12 cellular contexts compared by ENCODE assay signal in genomic region chr11:118084247-118084646, GRCh38. TPM values are rescaled to one million over a fixed set of nuclear protein-coding genes. Genes with fewer than 3 reads are reported as not detected.
DNase-seq lines count a peak whose midpoint lies in the region; ATAC-seq, FAIRE-seq and TF ChIP-seq lines count a peak whose summit lies in the region.
"Had no signal": no experiment of that assay in that cellular context is flagged by ENCODE, and none has a peak within 500 bp of the region (broad histone marks: within the 10 kb centered on the region; RNA-seq: fewer than 3 reads in every experiment).

No MANE protein-coding gene starts in this region.

- H3K9me2 ChIP-seq in MM.1S (replicated peaks; ENCODE audit: insufficient read depth, low read length), result no peaks in the 10 kb centered on the region

- no TSS peak for BruUV-seq in HepG2 (replicated peaks; lab: Mats Ljungman, UMichigan)

- H3F3A ChIP-seq in MM.1S (ENCODE audit: insufficient read depth, low read length), result peaks cover 7% of the 10 kb centered on the region; the same call in 1 of the 2 replicates

- no peaks in the 10 kb centered on the region for H4K20me1 ChIP-seq in MM.1S (ENCODE audit: insufficient read depth, low read length)
- no peaks in the 10 kb centered on the region for H4K20me1 ChIP-seq in HepG2 (ENCODE audit: insufficient read depth, low read length)

- no peak for TF ChIP-seq RAD21 in HepG2 (CRISPR knock-in tag; IDR thresholded peaks at IDR 0.05)

- H3K4me1 ChIP-seq in MM.1S (ENCODE audit: low read length) (peaks cover 25% of the 10 kb centered on the region), HepG2 (ENCODE audit: insufficient read depth, low read length) (peaks cover 81% of the 10 kb centered on the region), transverse colon (peaks cover 9 to 78% (median 24%) of the 10 kb centered on the region in 4 donors), sigmoid colon (peaks cover 0 to 15% (median 12%) of the 10 kb centered on the region in 4 donors)

- CTCF ChIA-PET in HepG2 (lab: Yijun Ruan, JAX; ENCODE audit: low intra/inter-chr PET ratio, low total read pairs), result no interaction called here

- H3K9me3 ChIP-seq in MM.1S (replicated peaks; ENCODE audit: insufficient read depth, low read length) (no peaks in the 10 kb centered on the region), HepG2 (ENCODE audit: low read length) (peaks cover 12% of the 10 kb centered on the region), transverse colon (no peaks in the 10 kb centered on the region), sigmoid colon (peaks cover 0 to 7% (median 0%) of the 10 kb centered on the region in 4 donors)

- DNase-seq in MM.1S, result peak; percentile 60
- DNase-seq in amniotic epithelial cell (ENCODE audit: low read depth), result peak; percentile 11
- DNase-seq in HepG2 (ENCODE audit: low spot score), result peak; percentile 32
- DNase-seq in transverse colon, result peak; percentile 48
- no peak for DNase-seq in sigmoid colon
- DNase-seq in NCI-H1092 treated with DMSO at 0.1 percent for 48 hours (lab: John Stamatoyannopoulos, UW), result no peak
- no peak for DNase-seq in stimulated activated CD4-positive, alpha-beta T cell treated with anti-CD3 and anti-CD28 coated beads, Interleukin-2, amount 100 ng/mL, for 24 hours
- DNase-seq: EL had no signal

- H3K79me2 ChIP-seq in MM.1S (ENCODE audit: low read length), result no peaks in the 10 kb centered on the region
- H3K79me2 ChIP-seq in HepG2 (ENCODE audit: insufficient read depth, low read length), result no peaks in the 10 kb centered on the region

- ATAC-seq in HepG2 (peak; percentile 43), GM21390 (IDR thresholded peaks at IDR 0.05; ENCODE audit: unreplicated experiment) (no peak)
- ATAC-seq: SK-N-SH treated with all-trans-retinoic acid at 6 μM for 48 hours had no signal

- TF ChIP-seq POLR2A in HepG2 (IDR thresholded peaks at IDR 0.05; ENCODE audit: insufficient read depth in 1 of 2, low read depth in 2 of 2, low read length in 2 of 2) (no peak), transverse colon (IDR thresholded peaks at IDR 0.05) (peak; percentile 9), sigmoid colon (IDR thresholded peaks at IDR 0.05) (no peak)

- peak overlapping the region; percentile 15; the same call in 1 of the 2 replicates for H3K27ac ChIP-seq in MM.1S (ENCODE audit: low read length)
- no peak overlapping the region for H3K27ac ChIP-seq in HepG2 (ENCODE audit: extremely low read length, insufficient read depth, low read length)
- peak overlapping the region; percentile 70 to 79 (median 72) for H3K27ac ChIP-seq in transverse colon
- peak overlapping the region in 2 of 4 donors; percentile 37 to 63 for H3K27ac ChIP-seq in sigmoid colon

- POLR2A ChIA-PET in HepG2 (lab: Yijun Ruan, JAX), result no interaction called here

- H2AFZ ChIP-seq in MM.1S (ENCODE audit: low read length) (peak overlapping the region; percentile 21), HepG2 (ENCODE audit: low read length) (no peak overlapping the region)

- no peak overlapping the region for H3K4me3 ChIP-seq in MM.1S (ENCODE audit: low read length)
- no peak overlapping the region for H3K4me3 ChIP-seq in HepG2 (replicated peaks in 1 of 3; ENCODE audit: insufficient read depth in 1 of 3, low read depth in 2 of 3, low read length in 3 of 3)
- H3K4me3 ChIP-seq in transverse colon, result no peak overlapping the region
- H3K4me3 ChIP-seq in sigmoid colon, result no peak overlapping the region

- H3K9ac ChIP-seq in MM.1S (ENCODE audit: low read length) (no peak overlapping the region), HepG2 (ENCODE audit: insufficient read depth, low read depth, low read length) (no peak overlapping the region)

- no peak for TF ChIP-seq CTCF in MM.1S (IDR thresholded peaks at IDR 0.05; ENCODE audit: low read length)
- no peak for TF ChIP-seq CTCF in HepG2 (CRISPR knock-in tag; IDR thresholded peaks at IDR 0.05)
- TF ChIP-seq CTCF in transverse colon (IDR thresholded peaks at IDR 0.05), result no peak
- no peak for TF ChIP-seq CTCF in sigmoid colon (IDR thresholded peaks at IDR 0.05)

- in situ Hi-C loops in HepG2 (cut with HindIII; ENCODE audit: extremely low pct_ligation_motif_present, low pct_unique_long_range_greater_than_20kb) (no loop called here), transverse colon (cut with MboI; ENCODE audit: low pct_ligation_motif_present in 1 of 4, low pct_unique_long_range_greater_than_20kb in 1 of 4, low sequenced_read_pairs in 3 of 4) (no loop called here)

- peak overlapping the region; percentile 53 for H3K4me2 ChIP-seq in MM.1S (ENCODE audit: low read depth, low read length)
- H3K4me2 ChIP-seq in HepG2 (ENCODE audit: low read depth, low read length), result peak overlapping the region; percentile 72

- TF ChIP-seq EP300 in HepG2 (IDR thresholded peaks at IDR 0.05; ENCODE audit: low read depth in 2 of 2, low read length in 2 of 2) (no peak), HepG2 (CRISPR knock-in tag; IDR thresholded peaks at IDR 0.05; ENCODE audit: borderline replicate concordance) (no peak), transverse colon (IDR thresholded peaks at IDR 0.05; ENCODE audit: low read depth) (no peak), sigmoid colon (IDR thresholded peaks at IDR 0.05) (no peak)

- FAIRE-seq in HepG2 (lab: Jason Lieb, UNC), result no peak
- FAIRE-seq: astrocyte had no signal

- H3K36me3 ChIP-seq in MM.1S (replicated peaks; ENCODE audit: insufficient read depth, low read length), result no peaks in the 10 kb centered on the region
- no peaks in the 10 kb centered on the region for H3K36me3 ChIP-seq in HepG2 (replicated peaks in 1 of 2; ENCODE audit: control insufficient read depth in 1 of 2, insufficient read depth in 2 of 2, low read length in 2 of 2)
- peaks cover 0 to 5% (median 0%) of the 10 kb centered on the region in 4 donors for H3K36me3 ChIP-seq in transverse colon
- H3K36me3 ChIP-seq in sigmoid colon, result no peaks in the 10 kb centered on the region

- 5% methylated on average over 4 of the region's 4 CpGs for WGBS in HepG2 (ENCODE audit: low lambda C conversion rate)
- 5% methylated on average over 4 of the region's 4 CpGs; no CpG with 5 or more reads in 1 of the 2 donors for WGBS in transverse colon (ENCODE audit: low coverage in 1 of 2), 2 donors
- WGBS in sigmoid colon, 2 donors, result 5 to 18% methylated on average over 4 of the region's 4 CpGs

- H3K27me3 ChIP-seq in MM.1S (replicated peaks; ENCODE audit: insufficient read depth, low read length) (no peaks in the 10 kb centered on the region), HepG2 (ENCODE audit: control insufficient read depth in 1 of 2, insufficient read depth in 2 of 2, low read length in 2 of 2) (peaks cover 0 to 30% of the 10 kb centered on the region in 2 experiments; a peak in 4 of 5 replicates), transverse colon (no peaks in the 10 kb centered on the region), sigmoid colon (no peaks in the 10 kb centered on the region)

- intact Hi-C loops in HepG2 (cut with micrococcal nuclease; ENCODE audit: unreplicated experiment), result no loop called here
- intact Hi-C loops in transverse colon (cut with DNase I; ENCODE audit: low total_unique reads), result no loop called here
- intact Hi-C loops in sigmoid colon (cut with DNase I), result loop anchor here (10.0 kb wide), 1 partner anchor 609 kb away; no protein-coding TSS in a partner anchor

RNA-seq across cellular contexts. Expression of gene SMIM35, which starts 2.5 kb away (rescaled TPM):
- total RNA-seq in HepG2 (2016; rRNA removed; fragmentation: Illumina TruSeq; extraction: Trizol) (not detected in 2 replicates), transverse colon (not detected), sigmoid colon (not detected)
- total RNA-seq in HepG2 (2016; cell fraction: cytosol; rRNA removed; fragmentation: Illumina TruSeq; extraction: Trizol; ENCODE audit: low read depth), result not detected in 2 replicates
- total RNA-seq in HepG2 (2016; cell fraction: insoluble cytoplasmic fraction; rRNA removed; fragmentation: Illumina TruSeq; extraction: Trizol), result not detected in 2 replicates
- not detected in 2 replicates for total RNA-seq in HepG2 (2016; cell fraction: membrane; rRNA removed; fragmentation: Illumina TruSeq; extraction: Trizol)
- not detected in 2 replicates for total RNA-seq in HepG2 (2016; cell fraction: nucleus; rRNA removed; fragmentation: Illumina TruSeq; extraction: Trizol)
- polyA plus RNA-seq in HepG2 (2011; rRNA removed) (0.04 TPM in 1 of 2 replicates, not detected in the other), sigmoid colon (under 1 TPM in 1 of 3 donors, not detected in 2; 0.28 TPM)
- polyA plus RNA-seq in HepG2 (2011; cell fraction: cytosol; rRNA removed), result 0.01 TPM in 1 of 2 replicates, not detected in the other
- polyA plus RNA-seq in HepG2 (2011; cell fraction: nucleus; rRNA removed), result 0.05 TPM in 2 replicates
- not detected in 2 replicates for polyA plus RNA-seq in HepG2 (2012)
- not detected in 2 replicates for polyA plus RNA-seq in HepG2 (2016; cell fraction: cytosol; fragmentation: Illumina TruSeq; extraction: Trizol; ENCODE audit: low read depth)
- polyA plus RNA-seq in HepG2 (2016; cell fraction: insoluble cytoplasmic fraction; fragmentation: Illumina TruSeq; extraction: Trizol; ENCODE audit: low read depth), result not detected in 2 replicates
- not detected in 2 replicates for polyA plus RNA-seq in HepG2 (2016; cell fraction: membrane; fragmentation: Illumina TruSeq; extraction: Trizol; ENCODE audit: low read depth)
- polyA plus RNA-seq in HepG2 (2016; cell fraction: nucleus; fragmentation: Illumina TruSeq; extraction: Trizol; ENCODE audit: insufficient read depth, low read depth), result not detected in 2 replicates
- 0.04 TPM in 1 of 2 replicates, not detected in the other for polyA minus RNA-seq in HepG2 (2011; rRNA and poly(A)+ RNA removed; ENCODE audit: low replicate concordance)
- not detected in 2 replicates for polyA minus RNA-seq in HepG2 (2011; cell fraction: cytosol; rRNA and poly(A)+ RNA removed)
- polyA minus RNA-seq in HepG2 (2011; cell fraction: nucleus; rRNA and poly(A)+ RNA removed), result not detected in 2 replicates
- total RNA-seq: astrocyte, fibroblast of lung had no signal
- polyA plus RNA-seq: fibroblast of lung had no signal

RNA-seq across cellular contexts. Expression of gene TMPRSS4, which starts 7.4 kb away (rescaled TPM):
- not detected in 2 replicates for total RNA-seq in HepG2 (2016; rRNA removed; fragmentation: Illumina TruSeq; extraction: Trizol)
- total RNA-seq in HepG2 (2016; cell fraction: cytosol; rRNA removed; fragmentation: Illumina TruSeq; extraction: Trizol; ENCODE audit: low read depth), result not detected in 2 replicates
- not detected in 2 replicates for total RNA-seq in HepG2 (2016; cell fraction: insoluble cytoplasmic fraction; rRNA removed; fragmentation: Illumina TruSeq; extraction: Trizol)
- not detected in 2 replicates for total RNA-seq in HepG2 (2016; cell fraction: membrane; rRNA removed; fragmentation: Illumina TruSeq; extraction: Trizol)
- not detected in 2 replicates for total RNA-seq in HepG2 (2016; cell fraction: nucleus; rRNA removed; fragmentation: Illumina TruSeq; extraction: Trizol)
- 0.18 and 0.32 TPM in 2 replicates for polyA plus RNA-seq in HepG2 (2011; rRNA removed)
- polyA plus RNA-seq in HepG2 (2011; cell fraction: cytosol; rRNA removed), result 0.06 and 0.09 TPM in 2 replicates
- polyA plus RNA-seq in HepG2 (2011; cell fraction: nucleus; rRNA removed), result 0.17 and 0.29 TPM in 2 replicates
- polyA plus RNA-seq in HepG2 (2012), result 0.27 and 0.35 TPM in 2 replicates
- polyA plus RNA-seq in HepG2 (2016; cell fraction: cytosol; fragmentation: Illumina TruSeq; extraction: Trizol; ENCODE audit: low read depth), result not detected in 2 replicates
- polyA plus RNA-seq in HepG2 (2016; cell fraction: insoluble cytoplasmic fraction; fragmentation: Illumina TruSeq; extraction: Trizol; ENCODE audit: low read depth), result not detected in 2 replicates
- not detected in 2 replicates for polyA plus RNA-seq in HepG2 (2016; cell fraction: membrane; fragmentation: Illumina TruSeq; extraction: Trizol; ENCODE audit: low read depth)
- not detected in 2 replicates for polyA plus RNA-seq in HepG2 (2016; cell fraction: nucleus; fragmentation: Illumina TruSeq; extraction: Trizol; ENCODE audit: insufficient read depth, low read depth)
- polyA minus RNA-seq in HepG2 (2011; rRNA and poly(A)+ RNA removed; ENCODE audit: low replicate concordance), result not detected in 2 replicates
- polyA minus RNA-seq in HepG2 (2011; cell fraction: cytosol; rRNA and poly(A)+ RNA removed), result not detected in 2 replicates
- 0.25 TPM in 1 of 2 replicates, not detected in the other for polyA minus RNA-seq in HepG2 (2011; cell fraction: nucleus; rRNA and poly(A)+ RNA removed)
- total RNA-seq in transverse colon, result 100 to 1,000 TPM; 224 to 423 (median 248) TPM
- 1 to 10 TPM in 1 of 4 donors, not detected in 3; 1.4 TPM for total RNA-seq in sigmoid colon
- polyA plus RNA-seq in sigmoid colon, result 100 to 1,000 TPM in 2 of 3 donors, 10 to 100 TPM in 1; 68.5 to 134 (median 101) TPM
- total RNA-seq: astrocyte, fibroblast of lung had no signal
- polyA plus RNA-seq: fibroblast of lung had no signal

Comparison
In these comparisons a context has a peak if more than half of its experiments do, and no peak if none do; other contexts are left out.
1. DNase-seq: peak in MM.1S (single experiment), amniotic epithelial cell (single experiment), HepG2 (single experiment) and transverse colon (single experiment); none in sigmoid colon (single experiment), NCI-H1092 treated with DMSO at 0.1 percent for 48 hours (single experiment) and stimulated activated CD4-positive, alpha-beta T cell treated with anti-CD3 and anti-CD28 coated beads, Interleukin-2, amount 100 ng/mL, for 24 hours (0 of 2).
2. RNA of gene TMPRSS4, which starts 7.4 kb away (total RNA-seq): 224 to 423 TPM in transverse colon; not detected in HepG2 and 1.4 TPM in sigmoid colon; every median in the first group is over 10 times any median in the second.